3 cellular contexts compared by ENCODE assay signal in genomic region chr4:120506536-120506935, GRCh38.
"Had no signal": no experiment of that assay in that cellular context is flagged by ENCODE, and none has a peak within 500 bp of the region (broad histone marks: within the 10 kb centered on the region; RNA-seq: fewer than 3 reads in every experiment).

No MANE protein-coding gene starts in this region.

- H3K4me3 ChIP-seq: GM12878 had no signal

- ATAC-seq: GM12878 had no signal

- DNase-seq: GDM1, GF-D8 had no signal
